1 cellular context compared by ENCODE assay signal in genomic region chr9:136761545-136761981, GRCh38.
A peak's percentile ranks its signal among the peaks of the same experiment; 100 is the strongest.
TF ChIP-seq lines count a peak whose summit lies in the region.

No MANE protein-coding gene starts in this region.

TF ChIP-seq in HEK293, 187 proteins besides CTCF, POLR2A, EP300 and RAD21:
- TF ChIP-seq ZBTB26 (tag by site-specific recombination; optimal IDR thresholded peaks at IDR 0.05) (no peak), REST (tag by site-specific recombination; IDR thresholded peaks at IDR 0.05) (0 out of 2 replicates have a peak, but pooled peaks have one; percentile 20)
